Comparison of ENCODE assay signal across 6 cellular contexts in the genomic region with DNA sequence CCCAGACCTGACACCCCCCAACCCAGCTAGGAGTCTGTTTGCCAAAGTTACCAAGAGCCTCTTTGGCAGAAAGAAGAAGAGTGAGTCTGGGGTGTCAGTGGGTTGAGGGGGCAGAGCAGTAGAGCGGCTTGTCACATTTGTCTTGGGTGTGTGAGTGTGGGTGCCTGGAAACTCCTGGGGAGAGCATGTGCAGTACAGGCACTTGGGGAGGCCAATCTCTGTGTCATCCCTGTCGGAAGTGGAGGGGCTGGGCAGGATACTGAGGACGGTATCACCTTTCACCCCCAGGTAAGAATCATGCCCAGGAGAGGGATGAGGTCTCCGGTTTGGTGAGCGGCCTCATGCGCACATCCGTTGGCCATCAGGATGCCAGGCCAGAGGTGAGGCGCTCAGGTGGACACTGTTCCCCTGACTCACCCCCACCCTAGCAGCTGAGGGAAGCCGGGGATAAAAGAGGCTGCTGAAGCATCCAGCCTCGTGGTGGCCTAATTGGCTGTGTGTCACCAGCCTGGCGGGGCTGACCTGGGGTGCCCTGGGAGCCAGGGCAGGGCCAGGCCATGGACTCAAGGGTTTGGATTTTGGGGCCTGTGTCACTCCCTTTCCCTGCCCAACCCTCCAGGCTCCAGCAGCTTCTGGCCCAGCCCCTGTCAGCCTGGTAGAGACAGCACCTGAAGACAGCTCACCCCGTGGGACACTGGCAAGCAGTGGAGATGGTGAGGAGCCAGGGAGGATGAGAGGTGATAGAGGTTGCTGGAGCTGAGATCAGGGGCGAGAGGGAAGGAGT. TPM values are rescaled to one million over a fixed set of nuclear protein-coding genes. Genes with fewer than 3 reads are reported as not detected.
DNase-seq lines count a peak whose midpoint lies in the region; ATAC-seq, FAIRE-seq and TF ChIP-seq lines count a peak whose summit lies in the region.

No MANE protein-coding gene starts in this region.

- H3K4me1 ChIP-seq in HEK293 (ENCODE audit: control insufficient read depth, insufficient read depth, low read length), result peaks cover 10% of the 10 kb centered on the region
- peaks cover 54% of the 10 kb centered on the region for H3K4me1 ChIP-seq in astrocyte (ENCODE audit: insufficient read depth, low read length)

- peaks cover 39% of the 10 kb centered on the region for H3K4me1 Mint-ChIP-seq in astrocyte (ENCODE audit: low read depth, unreplicated experiment)
- peaks cover 49% of the 10 kb centered on the region for H3K4me1 Mint-ChIP-seq in neural crest cell

- H3K9me3 ChIP-seq in HEK293 (ENCODE audit: control insufficient read depth, insufficient read depth, low read depth, low read length) (no peaks in the 10 kb centered on the region), astrocyte (ENCODE audit: insufficient read depth, low read depth, low read length) (no peaks in the 10 kb centered on the region)

- H3K36me3 Mint-ChIP-seq in astrocyte (ENCODE audit: low read depth, unreplicated experiment), result peaks cover 26% of the 10 kb centered on the region
- H3K36me3 Mint-ChIP-seq in neural crest cell (ENCODE audit: low read depth), result peaks cover 9% of the 10 kb centered on the region

- peak overlapping the region; percentile 90 for H3K4me3 Mint-ChIP-seq in astrocyte (ENCODE audit: unreplicated experiment)
- peak overlapping the region; percentile 84 for H3K4me3 Mint-ChIP-seq in neural crest cell

- H3K27me3 ChIP-seq in astrocyte (ENCODE audit: insufficient read depth, low read length), result no peaks in the 10 kb centered on the region

- peak overlapping the region; percentile 90 for H3K9ac ChIP-seq in astrocyte (ENCODE audit: low read length)

- FAIRE-seq in astrocyte (lab: Jason Lieb, UNC), result no peak

- H2AFZ ChIP-seq in astrocyte (ENCODE audit: low read depth, low read length), result no peak overlapping the region

- POLR2A ChIA-PET in HEK293 (lab: Yijun Ruan, JAX), result interaction anchor here (0.9 kb wide), 1 partner anchor 17 kb away, joined by 3 read pairs; no protein-coding TSS in a partner anchor

- H3K4me3 ChIP-seq in HEK293 (ENCODE audit: low read depth, low read length) (no peak overlapping the region), astrocyte (ENCODE audit: insufficient read depth, low read depth, low read length) (no peak overlapping the region)

- H3K27ac ChIP-seq in HEK293 (ENCODE audit: extremely low read depth, low read depth, low read length), result no peak overlapping the region
- H3K27ac ChIP-seq in astrocyte (ENCODE audit: low read depth, low read length), result no peak overlapping the region

- DNase-seq in astrocyte (ENCODE audit: low read depth) (no peak), neural crest cell (ENCODE audit: low read depth, low spot score) (no peak), HuH-7 (ENCODE audit: low spot score) (no peak)

- TF ChIP-seq CTCF in HEK293 (tag by site-specific recombination; IDR thresholded peaks at IDR 0.05) (no peak), astrocyte (IDR thresholded peaks at IDR 0.05; ENCODE audit: insufficient read depth, low read depth, low read length) (no peak), neural crest cell (conservative IDR thresholded peaks at IDR 0.05) (no peak)

- H3K27me3 Mint-ChIP-seq in astrocyte (ENCODE audit: low read depth, unreplicated experiment), result no peaks in the 10 kb centered on the region
- peaks cover 4% of the 10 kb centered on the region for H3K27me3 Mint-ChIP-seq in neural crest cell (ENCODE audit: low read depth)

- H3K9me3 Mint-ChIP-seq in astrocyte (ENCODE audit: unreplicated experiment) (no peaks in the 10 kb centered on the region), neural crest cell (no peaks in the 10 kb centered on the region)

- H4K20me1 ChIP-seq in astrocyte (ENCODE audit: insufficient read depth, low read length), result peaks cover 48% of the 10 kb centered on the region

- H3K36me3 ChIP-seq in HEK293 (ENCODE audit: control insufficient read depth in 2 of 2, insufficient read depth in 1 of 2, low read length in 2 of 2) (peaks cover 0 to 52% of the 10 kb centered on the region in 2 experiments; a peak in 1 of 3 replicates), astrocyte (ENCODE audit: insufficient read depth, low read length) (peaks cover 40% of the 10 kb centered on the region)

- CTCF ChIA-PET in HEK293 (lab: Yijun Ruan, JAX), result interaction anchor here (0.6 kb wide), 2 partner anchors 72 to 499 kb away, joined by 4 read pairs; no protein-coding TSS in a partner anchor

- H3K79me2 ChIP-seq in astrocyte (ENCODE audit: insufficient read depth, low read length), result peaks cover 58% of the 10 kb centered on the region

- H3K27ac Mint-ChIP-seq in astrocyte (ENCODE audit: unreplicated experiment) (peak overlapping the region; percentile 53), neural crest cell (ENCODE audit: unreplicated experiment) (peak overlapping the region; percentile 83)

- no peak for TF ChIP-seq POLR2A in GM18505 (IDR thresholded peaks at IDR 0.05; ENCODE audit: borderline replicate concordance, extremely low read depth, insufficient read depth, insufficient read length)

- peak overlapping the region; percentile 99 for H3K4me2 ChIP-seq in astrocyte (ENCODE audit: low read length)

- ATAC-seq in HG03378 (IDR thresholded peaks at IDR 0.05; ENCODE audit: unreplicated experiment) (no peak), GM18505 (IDR thresholded peaks at IDR 0.05; ENCODE audit: unreplicated experiment) (no peak)

TF ChIP-seq in HEK293, 187 proteins besides CTCF, POLR2A, EP300 and RAD21:
- TF ChIP-seq GLIS2 (tag by site-specific recombination; IDR thresholded peaks at IDR 0.05) (peak; percentile 30; the same call in 1 of the 2 replicates), KLF10 (tag by site-specific recombination; IDR thresholded peaks at IDR 0.05) (no peak), BCL11B (tag by site-specific recombination; IDR thresholded peaks at IDR 0.05; ENCODE audit: low read depth) (no peak)
- TF ChIP-seq, protein P1, sequence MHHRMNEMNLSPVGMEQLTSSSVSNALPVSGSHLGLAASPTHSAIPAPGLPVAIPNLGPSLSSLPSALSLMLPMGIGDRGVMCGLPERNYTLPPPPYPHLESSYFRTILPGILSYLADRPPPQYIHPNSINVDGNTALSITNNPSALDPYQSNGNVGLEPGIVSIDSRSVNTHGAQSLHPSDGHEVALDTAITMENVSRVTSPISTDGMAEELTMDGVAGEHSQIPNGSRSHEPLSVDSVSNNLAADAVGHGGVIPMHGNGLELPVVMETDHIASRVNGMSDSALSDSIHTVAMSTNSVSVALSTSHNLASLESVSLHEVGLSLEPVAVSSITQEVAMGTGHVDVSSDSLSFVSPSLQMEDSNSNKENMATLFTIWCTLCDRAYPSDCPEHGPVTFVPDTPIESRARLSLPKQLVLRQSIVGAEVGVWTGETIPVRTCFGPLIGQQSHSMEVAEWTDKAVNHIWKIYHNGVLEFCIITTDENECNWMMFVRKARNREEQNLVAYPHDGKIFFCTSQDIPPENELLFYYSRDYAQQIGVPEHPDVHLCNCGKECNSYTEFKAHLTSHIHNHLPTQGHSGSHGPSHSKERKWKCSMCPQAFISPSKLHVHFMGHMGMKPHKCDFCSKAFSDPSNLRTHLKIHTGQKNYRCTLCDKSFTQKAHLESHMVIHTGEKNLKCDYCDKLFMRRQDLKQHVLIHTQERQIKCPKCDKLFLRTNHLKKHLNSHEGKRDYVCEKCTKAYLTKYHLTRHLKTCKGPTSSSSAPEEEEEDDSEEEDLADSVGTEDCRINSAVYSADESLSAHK (tag by site-specific recombination; IDR thresholded peaks at IDR 0.05), result peak; percentile 65
- TF ChIP-seq, protein P2, sequence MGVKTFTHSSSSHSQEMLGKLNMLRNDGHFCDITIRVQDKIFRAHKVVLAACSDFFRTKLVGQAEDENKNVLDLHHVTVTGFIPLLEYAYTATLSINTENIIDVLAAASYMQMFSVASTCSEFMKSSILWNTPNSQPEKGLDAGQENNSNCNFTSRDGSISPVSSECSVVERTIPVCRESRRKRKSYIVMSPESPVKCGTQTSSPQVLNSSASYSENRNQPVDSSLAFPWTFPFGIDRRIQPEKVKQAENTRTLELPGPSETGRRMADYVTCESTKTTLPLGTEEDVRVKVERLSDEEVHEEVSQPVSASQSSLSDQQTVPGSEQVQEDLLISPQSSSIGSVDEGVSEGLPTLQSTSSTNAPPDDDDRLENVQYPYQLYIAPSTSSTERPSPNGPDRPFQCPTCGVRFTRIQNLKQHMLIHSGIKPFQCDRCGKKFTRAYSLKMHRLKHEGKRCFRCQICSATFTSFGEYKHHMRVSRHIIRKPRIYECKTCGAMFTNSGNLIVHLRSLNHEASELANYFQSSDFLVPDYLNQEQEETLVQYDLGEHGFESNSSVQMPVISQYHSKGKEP (tag by site-specific recombination; IDR thresholded peaks at IDR 0.05), result no peak
- TF ChIP-seq, protein P3, sequence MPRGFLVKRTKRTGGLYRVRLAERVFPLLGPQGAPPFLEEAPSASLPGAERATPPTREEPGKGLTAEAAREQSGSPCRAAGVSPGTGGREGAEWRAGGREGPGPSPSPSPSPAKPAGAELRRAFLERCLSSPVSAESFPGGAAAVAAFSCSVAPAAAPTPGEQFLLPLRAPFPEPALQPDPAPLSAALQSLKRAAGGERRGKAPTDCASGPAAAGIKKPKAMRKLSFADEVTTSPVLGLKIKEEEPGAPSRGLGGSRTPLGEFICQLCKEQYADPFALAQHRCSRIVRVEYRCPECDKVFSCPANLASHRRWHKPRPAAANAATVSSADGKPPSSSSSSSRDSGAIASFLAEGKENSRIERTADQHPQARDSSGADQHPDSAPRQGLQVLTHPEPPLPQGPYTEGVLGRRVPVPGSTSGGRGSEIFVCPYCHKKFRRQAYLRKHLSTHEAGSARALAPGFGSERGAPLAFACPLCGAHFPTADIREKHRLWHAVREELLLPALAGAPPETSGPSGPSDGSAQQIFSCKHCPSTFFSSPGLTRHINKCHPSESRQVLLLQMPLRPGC (tag by site-specific recombination; IDR thresholded peaks at IDR 0.05), result no peak

RNA-seq across cellular contexts. Expression of a gene that starts 3.3 kb away (rescaled TPM):
- total RNA-seq in astrocyte, result 62.0 and 66.4 TPM in 2 replicates
- 15.3 and 15.7 TPM in 2 replicates for total RNA-seq in neural crest cell

RNA-seq across cellular contexts. Expression of a gene that starts 3.6 kb away (rescaled TPM):
- total RNA-seq in astrocyte (0.50 and 0.53 TPM in 2 replicates), neural crest cell (not detected in 2 replicates)

RNA-seq across cellular contexts. Expression of a gene that starts 4.8 kb away (rescaled TPM):
- total RNA-seq in astrocyte, result 30.3 and 30.6 TPM in 2 replicates
- 5.5 and 6.5 TPM in 2 replicates for total RNA-seq in neural crest cell

RNA-seq across cellular contexts. Expression of a gene that starts 15.5 kb away (rescaled TPM):
- total RNA-seq in astrocyte (0.26 TPM in 1 of 2 replicates, not detected in the other), neural crest cell (0.14 and 0.23 TPM in 2 replicates)

RNA-seq across cellular contexts. Expression of a gene that starts 28.2 kb away (rescaled TPM):
- total RNA-seq in astrocyte (1,108 and 1,187 TPM in 2 replicates), neural crest cell (2,216 and 2,317 TPM in 2 replicates)
